In genomic region chr15:52658955-52659354, GRCh38 we compare ENCODE assay signal across 8 cellular contexts. TPM values are rescaled to one million over a fixed set of nuclear protein-coding genes. Genes with fewer than 3 reads are reported as not detected.
A peak's percentile ranks its signal among the peaks of the same experiment; 100 is the strongest.
DNase-seq lines count a peak whose midpoint lies in the region; ATAC-seq and TF ChIP-seq lines count a peak whose summit lies in the region.

No MANE protein-coding gene starts in this region.

- POLR2A ChIA-PET in CD4-positive, alpha-beta memory T cell (lab: Charles Lee; ENCODE audit: partially characterized antibody), result interaction anchor here (0.6 to 1.9 kb wide), 2 partner anchors 12 to 21 kb away, joined by 3 to 10 read pairs; partner anchors contain the start of gene ATOSA

- TF ChIP-seq EP300 in ovary (IDR thresholded peaks at IDR 0.05), result no peak

- WGBS in ovary, 3 donors, result 71 to 81% (median 74%) methylated on average over 1 of the region's 1 CpG

- H3K27ac ChIP-seq in CD4-positive, alpha-beta memory T cell (ENCODE audit: low read depth, low read length), result no peak overlapping the region
- no peak overlapping the region for H3K27ac ChIP-seq in ovary

- peak overlapping the region; percentile 37 to 78 (median 63) for H3K27ac Mint-ChIP-seq in CD4-positive, alpha-beta memory T cell
- no peak overlapping the region for H3K27ac Mint-ChIP-seq in activated naive CD4-positive, alpha-beta T cell treated with anti-CD3 and anti-CD28 coated beads for 36 hours

- peak overlapping the region in 5 of 8 donors; percentile 17 to 68 (median 48) for H3K4me3 Mint-ChIP-seq in CD4-positive, alpha-beta memory T cell
- no peak overlapping the region for H3K4me3 Mint-ChIP-seq in activated naive CD4-positive, alpha-beta T cell treated with anti-CD3 and anti-CD28 coated beads for 36 hours

- H3K27me3 Mint-ChIP-seq in CD4-positive, alpha-beta memory T cell, result no peaks in the 10 kb centered on the region
- H3K27me3 Mint-ChIP-seq in activated naive CD4-positive, alpha-beta T cell treated with anti-CD3 and anti-CD28 coated beads for 36 hours (ENCODE audit: low read depth), result no peaks in the 10 kb centered on the region

- H3K4me1 Mint-ChIP-seq in CD4-positive, alpha-beta memory T cell, result peaks cover 29 to 63% (median 34%) of the 10 kb centered on the region in 4 donors
- peaks cover 24% of the 10 kb centered on the region for H3K4me1 Mint-ChIP-seq in activated naive CD4-positive, alpha-beta T cell treated with anti-CD3 and anti-CD28 coated beads for 36 hours (ENCODE audit: low read depth)

- CTCF ChIA-PET in CD4-positive, alpha-beta memory T cell (lab: Charles Lee; ENCODE audit: partially characterized antibody), result interaction anchor here (0.8 to 1.8 kb wide), 2 partner anchors 26 to 75 kb away, joined by 3 to 6 read pairs; no protein-coding TSS in a partner anchor
- CTCF ChIA-PET in activated naive CD4-positive, alpha-beta T cell treated with anti-CD3 and anti-CD28 coated beads for 36 hours (lab: Charles Lee), result interaction anchor here (0.7 to 1.0 kb wide), 3 partner anchors 27 to 356 kb away, joined by 3 to 4 read pairs (median 3); no protein-coding TSS in a partner anchor

- no peaks in the 10 kb centered on the region for H3K9me3 Mint-ChIP-seq in CD4-positive, alpha-beta memory T cell
- no peaks in the 10 kb centered on the region for H3K9me3 Mint-ChIP-seq in activated naive CD4-positive, alpha-beta T cell treated with anti-CD3 and anti-CD28 coated beads for 36 hours

- peaks cover 13% of the 10 kb centered on the region for H3K36me3 ChIP-seq in CD4-positive, alpha-beta memory T cell (ENCODE audit: insufficient read depth, low read length)
- no peaks in the 10 kb centered on the region for H3K36me3 ChIP-seq in ovary

- TF ChIP-seq POLR2A in ovary (IDR thresholded peaks at IDR 0.05), result no peak

- H3K4me1 ChIP-seq in CD4-positive, alpha-beta memory T cell (ENCODE audit: insufficient read depth, low read length), result peaks cover 13% of the 10 kb centered on the region
- no peaks in the 10 kb centered on the region for H3K4me1 ChIP-seq in ovary (ENCODE audit: insufficient read depth)

- H3K9me3 ChIP-seq in CD4-positive, alpha-beta memory T cell (ENCODE audit: control insufficient read depth in 1 of 2, low read length in 2 of 2), result no peaks in the 10 kb centered on the region
- H3K9me3 ChIP-seq in ovary, result no peaks in the 10 kb centered on the region

- DNase-seq in CD4-positive, alpha-beta memory T cell, result peak; percentile 37 to 47 (median 45)
- peak; percentile 53 for DNase-seq in activated naive CD4-positive, alpha-beta T cell treated with anti-CD3 and anti-CD28 coated beads for 36 hours
- DNase-seq in T1000 (lab: John Stamatoyannopoulos, UW) (no peak), nucleus accumbens (lab: John Stamatoyannopoulos, UW) (no peak), iPS-NIHi11 (ENCODE audit: low spot score) (no peak), ovary (no peak)

- no peak overlapping the region for H3K4me3 ChIP-seq in CD4-positive, alpha-beta memory T cell (ENCODE audit: low read length in 2 of 2)
- no peak overlapping the region for H3K4me3 ChIP-seq in ovary

- no peak for TF ChIP-seq CTCF in ovary (IDR thresholded peaks at IDR 0.05)

- intact Hi-C loops in CD4-positive, alpha-beta memory T cell (cut with micrococcal nuclease), result loop anchor here (2.0 kb wide), 2 partner anchors 20 to 72 kb away; partner anchors contain the start of gene ATOSA
- intact Hi-C loops in activated naive CD4-positive, alpha-beta T cell treated with anti-CD3 and anti-CD28 coated beads for 36 hours (cut with micrococcal nuclease), result loop anchor here (1.0 kb wide), 2 partner anchors 19 to 100 kb away; no protein-coding TSS in a partner anchor
- intact Hi-C loops in ovary (cut with DNase I), result no loop called here

- H3K27me3 ChIP-seq in CD4-positive, alpha-beta memory T cell (ENCODE audit: insufficient read depth, low read length), result no peaks in the 10 kb centered on the region
- no peaks in the 10 kb centered on the region for H3K27me3 ChIP-seq in ovary

- peaks cover 34 to 70% of the 10 kb centered on the region in 2 donors for H3K36me3 Mint-ChIP-seq in CD4-positive, alpha-beta memory T cell
- H3K36me3 Mint-ChIP-seq in activated naive CD4-positive, alpha-beta T cell treated with anti-CD3 and anti-CD28 coated beads for 36 hours (ENCODE audit: low read depth), result peaks cover 7% of the 10 kb centered on the region

- peak; percentile 75 for ATAC-seq in GM19438 (IDR thresholded peaks at IDR 0.05; ENCODE audit: low read depth, unreplicated experiment)
- ATAC-seq in HG03196 (IDR thresholded peaks at IDR 0.05; ENCODE audit: unreplicated experiment), result peak; percentile 87

RNA-seq across cellular contexts. Expression of gene ATOSA, which starts 20.2 kb away (rescaled TPM):
- 10 to 100 TPM; 95.6 to 97.1 TPM for total RNA-seq in CD4-positive, alpha-beta memory T cell
- 10 to 100 TPM; 12.7 to 13.7 TPM for polyA plus RNA-seq in CD4-positive, alpha-beta memory T cell
- total RNA-seq in activated naive CD4-positive, alpha-beta T cell treated with anti-CD3 and anti-CD28 coated beads for 36 hours, result 10 to 100 TPM; 19.4 to 21.7 TPM
- total RNA-seq in ovary, result 10 to 100 TPM; 21.3 to 74.6 (median 30.9) TPM
- polyA plus RNA-seq in ovary, result 10 to 100 TPM; 28.4 to 31.2 TPM

Comparison
In these comparisons a context has a peak if more than half of its experiments do, and no peak if none do; other contexts are left out.
1. DNase-seq: peak in CD4-positive, alpha-beta memory T cell (5 of 5) and activated naive CD4-positive, alpha-beta T cell treated with anti-CD3 and anti-CD28 coated beads for 36 hours (single experiment); none in T1000 (single experiment), nucleus accumbens (0 of 56), iPS-NIHi11 (single experiment) and ovary (0 of 5).
2. intact Hi-C loops: an anchor here in CD4-positive, alpha-beta memory T cell (2.0 kb wide) and activated naive CD4-positive, alpha-beta T cell treated with anti-CD3 and anti-CD28 coated beads for 36 hours (1.0 kb wide); none called in ovary.